Comparison of ENCODE assay signal across 22 cellular contexts in genomic region chr17:55390364-55390977, GRCh38.
"Had no signal": no experiment of that assay in that cellular context is flagged by ENCODE, and none has a peak within 500 bp of the region (broad histone marks: within the 10 kb centered on the region; RNA-seq: fewer than 3 reads in every experiment).

No MANE protein-coding gene starts in this region.

- H3K9me3 Mint-ChIP-seq: endodermal cell, nephron had no signal

- ATAC-seq: lower lobe of right lung had no signal

- H3K27me3 ChIP-seq: dorsolateral prefrontal cortex, transverse colon, vagina had no signal

- H3K27me3 Mint-ChIP-seq: activated naive CD8-positive, alpha-beta T cell had no signal

- H3K27ac ChIP-seq: epithelial cell of prostate, lower lobe of right lung, transverse colon, vagina had no signal

- H3K27ac Mint-ChIP-seq: activated naive CD8-positive, alpha-beta T cell; endodermal cell; nephron had no signal

- FAIRE-seq: colon had no signal

- H3K4me3 ChIP-seq: dorsolateral prefrontal cortex, lower lobe of right lung, transverse colon, vagina had no signal

- H3K36me3 ChIP-seq: transverse colon, vagina had no signal

- H3K9me3 ChIP-seq: lower lobe of right lung, transverse colon, vagina had no signal

- H3K4me1 ChIP-seq: vagina had no signal

- DNase-seq: activated CD4-positive, alpha-beta T cell treated with anti-CD3 and anti-CD28 coated beads, Interleukin-2, amount 50 U/mL, for 48 hours; activated CD4-positive, CD25-positive, alpha-beta regulatory T cell treated with anti-CD3 and anti-CD28 coated beads, Interleukin-2, amount 50 U/mL, for 72 hours; activated gamma-delta T cell treated with Interleukin-2 at 50 U/mL for 16 hours; amniotic stem cell; endodermal cell; foreskin melanocyte; glutamatergic neuron; islet precursor cell; lower lobe of right lung; stimulated activated CD4-positive, alpha-beta T cell treated with anti-CD3 and anti-CD28 coated beads, Interleukin-12 subunit alpha, Interleukin-12 subunit beta, amount 100 ng/mL, for 4 hours; stimulated activated CD4-positive, alpha-beta T cell treated with anti-CD3 and anti-CD28 coated beads, Interleukin-1b, Interleukin-23, amount 100 ng/mL, for 48 hours; stimulated activated CD8-positive, alpha-beta memory T cell treated with anti-CD3 and anti-CD28 coated beads, Interleukin-4, amount 100 ng/mL, for 48 hours; stimulated activated naive CD4-positive, alpha-beta T cell treated with Interleukin-2 at 50 U/mL for 16 hours; substantia nigra; T1000; transverse colon had no signal

- H3K4me3 Mint-ChIP-seq: activated naive CD8-positive, alpha-beta T cell; endodermal cell; nephron had no signal
